Comparison of ENCODE assay signal across 22 cellular contexts in genomic region chr3:43309372-43310305, GRCh38.
"Had no signal": no experiment of that assay in that cellular context is flagged by ENCODE, and none has a peak within 500 bp of the region (broad histone marks: within the 10 kb centered on the region; RNA-seq: fewer than 3 reads in every experiment).

No MANE protein-coding gene starts in this region.

- H3K27ac Mint-ChIP-seq: activated T-helper 2 cell treated with anti-CD3 and anti-CD28 coated beads, Interferon-gamma antibody, Interleukin-2, Interleukin-4, amounts not matched to agents 10 μg/mL and 5 μg/mL and 100 μg/mL, durations not matched to agents 14 hours and 24 hours and 36 hours; memory B cell; nephron; WTC11 had no signal

- H3K27me3 ChIP-seq: gastroesophageal sphincter, hepatocyte, right atrium auricular region, suprapubic skin had no signal

- DNase-seq: activated CD4-positive, alpha-beta T cell treated with anti-CD3 and anti-CD28 coated beads, Interleukin-2, amount 50 U/mL, for 1 hour; activated T-cell treated with anti-CD3 and anti-CD28 coated beads for 4 hours; anterior cingulate cortex; left ventricle myocardium inferior; mucosa of descending colon; occipital lobe; SHP77 treated with DMSO at 0.1 percent for 48 hours; stimulated activated CD4-positive, alpha-beta T cell treated with anti-CD3 and anti-CD28 coated beads, Interleukin-15, amount 100 ng/mL, for 24 hours; stimulated activated CD4-positive, alpha-beta T cell treated with anti-CD3 and anti-CD28 coated beads, Interleukin-4, amount 100 ng/mL, for 24 hours; stimulated activated naive CD4-positive, alpha-beta T cell treated with Interleukin-2 at 50 U/mL for 16 hours; T-helper 2 cell; trophoblast cell had no signal

- ATAC-seq: gastroesophageal sphincter, mucosa of descending colon, WTC11 had no signal

- FAIRE-seq: bronchial epithelial cell had no signal

- H3K4me1 Mint-ChIP-seq: nephron, WTC11 had no signal

- H3K4me3 Mint-ChIP-seq: memory B cell, nephron, WTC11 had no signal

- H3K4me1 ChIP-seq: right atrium auricular region, suprapubic skin had no signal

- H3K27me3 Mint-ChIP-seq: memory B cell had no signal

- H3K9me3 Mint-ChIP-seq: nephron had no signal

- H3K9me3 ChIP-seq: gastroesophageal sphincter, mucosa of descending colon, right atrium auricular region, suprapubic skin had no signal

- H3K27ac ChIP-seq: gastroesophageal sphincter, hepatocyte, left ventricle myocardium inferior, right atrium auricular region, skin epidermis, suprapubic skin had no signal

- H3K4me3 ChIP-seq: gastroesophageal sphincter, hepatocyte, left ventricle myocardium inferior, mucosa of descending colon, right atrium auricular region, skin epidermis, suprapubic skin had no signal
